In genomic region chr11:60182546-60183330, GRCh38 we compare ENCODE assay signal across 12 cellular contexts. TPM values are rescaled to one million over a fixed set of nuclear protein-coding genes. Genes with fewer than 3 reads are reported as not detected.
DNase-seq lines count a peak whose midpoint lies in the region; ATAC-seq and TF ChIP-seq lines count a peak whose summit lies in the region.
"Had no signal": no experiment of that assay in that cellular context is flagged by ENCODE, and none has a peak within 500 bp of the region (broad histone marks: within the 10 kb centered on the region; RNA-seq: fewer than 3 reads in every experiment).

Gene MS4A6A, minus strand, starts transcription at chr11:60183083. Its CDS starts 1,356 bp downstream, at chr11:60181727.

- no peak within 1 kb of the TSS for H2AFZ ChIP-seq in neuronal stem cell (ENCODE audit: low read length)

- H3K14ac ChIP-seq in neuronal stem cell (ENCODE audit: low read length) = no peak within 1 kb of the TSS

- no peak for TF ChIP-seq CTCF in RWPE2 (IDR thresholded peaks at IDR 0.05; ENCODE audit: poor library complexity, severe bottlenecking)
- TF ChIP-seq CTCF in esophagus squamous epithelium (IDR thresholded peaks at IDR 0.05) = no peak

- H3K27ac ChIP-seq in RWPE2 (ENCODE audit: poor library complexity, severe bottlenecking) (no peak within 1 kb of the TSS), esophagus squamous epithelium (peak within 1 kb of the TSS in 3 of 4 donors; percentile 7 to 74 (median 64)), neuronal stem cell (replicated peaks; ENCODE audit: low read length) (no peak within 1 kb of the TSS)

- H3K4me1 ChIP-seq in RWPE2 (ENCODE audit: insufficient read depth, poor library complexity, severe bottlenecking) = no peaks in the 10 kb centered on the region
- H3K4me1 ChIP-seq in esophagus squamous epithelium = no peaks in the 10 kb centered on the region
- H3K4me1 ChIP-seq in neuronal stem cell (ENCODE audit: control insufficient read depth in 2 of 2, insufficient read depth in 1 of 2, low read depth in 1 of 2, low read length in 2 of 2) = peaks cover 0 to 7% of the 10 kb centered on the region in 2 donors

- H3K4ac ChIP-seq in neuronal stem cell (ENCODE audit: low read length) = no peak within 1 kb of the TSS

- peak; percentile 55; the same call in 2 of the 3 replicates for ATAC-seq in RWPE2 (ENCODE audit: low read depth)
- no peak for ATAC-seq in GM21786 (IDR thresholded peaks at IDR 0.05; ENCODE audit: unreplicated experiment)

- H4K91ac ChIP-seq in neuronal stem cell (ENCODE audit: low read depth, low read length, poor library complexity) = no peak within 1 kb of the TSS

- H3K79me1 ChIP-seq in neuronal stem cell (ENCODE audit: low read depth, low read length) = no peaks in the 10 kb centered on the region

- H3K18ac ChIP-seq in neuronal stem cell (ENCODE audit: low read length) = no peak within 1 kb of the TSS

- H3K23ac ChIP-seq in neuronal stem cell (ENCODE audit: low read depth, low read length, poor library complexity) = no peak within 1 kb of the TSS

- H3K36me3 ChIP-seq in RWPE2 (ENCODE audit: low read depth) = no peaks in the 10 kb centered on the region
- H3K36me3 ChIP-seq in esophagus squamous epithelium = no peaks in the 10 kb centered on the region
- H3K36me3 ChIP-seq in neuronal stem cell (replicated peaks in 1 of 2; ENCODE audit: control insufficient read depth in 2 of 2, insufficient read depth in 2 of 2, low read length in 2 of 2) = no peaks in the 10 kb centered on the region

- WGBS in esophagus squamous epithelium, 2 donors = 59 to 66% methylated on average over 9 of the region's 10 CpGs
- no CpG with 5 or more reads among the region's 10 CpGs for WGBS in neuronal stem cell (ENCODE audit: extremely low coverage in 2 of 2, insufficient read length in 2 of 2, insufficient replicate concordance in 1 of 2), 2 donors

- intact Hi-C loops in esophagus squamous epithelium (cut with DNase I) = no loop called here

- no peaks in the 10 kb centered on the region for H3K27me3 ChIP-seq in RWPE2 (ENCODE audit: insufficient read depth, poor library complexity, severe bottlenecking)
- no peaks in the 10 kb centered on the region for H3K27me3 ChIP-seq in esophagus squamous epithelium
- no peaks in the 10 kb centered on the region for H3K27me3 ChIP-seq in neuronal stem cell (ENCODE audit: control insufficient read depth in 3 of 3, insufficient read depth in 3 of 3, low read depth in 1 of 3, low read length in 3 of 3)

- no peak within 1 kb of the TSS for H2BK5ac ChIP-seq in neuronal stem cell (ENCODE audit: low read length)

- no peak within 1 kb of the TSS for H3K9ac ChIP-seq in neuronal stem cell (ENCODE audit: low read depth, low read length, poor library complexity)

- DNase-seq in RWPE2 (ENCODE audit: low spot score) = no peak
- DNase-seq in esophagus squamous epithelium (lab: John Stamatoyannopoulos, UW) = no peak
- DNase-seq in neuronal stem cell (ENCODE audit: low spot score) = no peak
- DNase-seq in ureter (ENCODE audit: low spot score) = no peak
- DNase-seq in germinal center (ENCODE audit: low spot score) = no peak
- no peak for DNase-seq in NCI-H526 treated with DMSO at 0.1 percent for 48 hours (lab: John Stamatoyannopoulos, UW)
- DNase-seq: activated CD4-positive, alpha-beta T cell treated with anti-CD3 and anti-CD28 coated beads for 1 hour; DMS 273 treated with DMSO at 0.1 percent for 48 hours; hippocampal formation; NCI-H2029 had no signal

- no peak within 1 kb of the TSS for H3K4me3 ChIP-seq in RWPE2 (ENCODE audit: severe bottlenecking)
- peak within 1 kb of the TSS in 3 of 4 donors; percentile 4 to 43 (median 20) for H3K4me3 ChIP-seq in esophagus squamous epithelium
- H3K4me3 ChIP-seq in neuronal stem cell (ENCODE audit: low read length in 2 of 2) = no peak within 1 kb of the TSS

- peak in 1 of 4 donors; percentile 26 for TF ChIP-seq POLR2A in esophagus squamous epithelium (IDR thresholded peaks at IDR 0.05)

- H3K9me3 ChIP-seq in RWPE2 (ENCODE audit: severe bottlenecking) (no peaks in the 10 kb centered on the region), esophagus squamous epithelium (no peaks in the 10 kb centered on the region), neuronal stem cell (replicated peaks in 1 of 2; ENCODE audit: control insufficient read depth in 2 of 2, insufficient read depth in 1 of 2, low read depth in 1 of 2, low read length in 2 of 2) (no peaks in the 10 kb centered on the region)

- H2BK15ac ChIP-seq in neuronal stem cell (ENCODE audit: low read length) = no peak within 1 kb of the TSS

- no peak within 1 kb of the TSS for H2BK120ac ChIP-seq in neuronal stem cell (ENCODE audit: low read depth, low read length)

- H2BK12ac ChIP-seq in neuronal stem cell (ENCODE audit: low read length) = peak within 1 kb of the TSS; percentile 18

- no peak within 1 kb of the TSS for H2AK5ac ChIP-seq in neuronal stem cell (ENCODE audit: low read depth, low read length)

- no peak within 1 kb of the TSS for H4K8ac ChIP-seq in neuronal stem cell (ENCODE audit: low read depth, low read length)

- H3K4me2 ChIP-seq in neuronal stem cell (ENCODE audit: insufficient read depth, low read length, poor library complexity, severe bottlenecking) = no peak within 1 kb of the TSS

RNA-seq across cellular contexts. Expression of gene MS4A6A, which starts in this region (rescaled TPM):
- total RNA-seq in esophagus squamous epithelium (10 to 100 TPM in 2 of 4 donors, 1 to 10 TPM in 2; 2.7 to 87.7 (median 23.7) TPM), ureter (51.1 TPM)
- polyA plus RNA-seq in neuronal stem cell (2013, experiment 1 of 2) = 0.04 TPM
- polyA plus RNA-seq in neuronal stem cell (2013, experiment 2 of 2) = not detected
- total RNA-seq: OCI-LY7 had no signal

Comparison
In these comparisons a context has a peak if more than half of its experiments do, and no peak if none do; other contexts are left out.
1. H3K27ac ChIP-seq: peak in esophagus squamous epithelium (3 of 4); none in RWPE2 (single experiment) and neuronal stem cell (single experiment).
2. H3K4me3 ChIP-seq: peak in esophagus squamous epithelium (3 of 4); none in RWPE2 (single experiment) and neuronal stem cell (0 of 2).